In genomic region chr2:216370961-216371633, GRCh38 we compare ENCODE assay signal across 8 cellular contexts. TPM values are rescaled to one million over a fixed set of nuclear protein-coding genes. Genes with fewer than 3 reads are reported as not detected.
DNase-seq lines count a peak whose midpoint lies in the region; ATAC-seq and TF ChIP-seq lines count a peak whose summit lies in the region.

No MANE protein-coding gene starts in this region.

- no peak for ATAC-seq in activated naive CD8-positive, alpha-beta T cell treated with anti-CD3 and anti-CD28 coated beads, Interleukin-2, amount 50 U/mL, for 24 hours
- no peak for ATAC-seq in activated T-helper 17 cell treated with anti-CD3 and anti-CD28 coated beads, Interleukin-2, amount 50 U/mL, for 72 hours (replicated peaks)
- no peak for ATAC-seq in activated CD8-positive, alpha-beta T cell treated with anti-CD3 and anti-CD28 coated beads, Interleukin-2, amount 10 ng/mL, durations not matched to agents 7 days and 5 days
- ATAC-seq in upper lobe of right lung: no peak
- no peak for ATAC-seq in GM18505 (IDR thresholded peaks at IDR 0.05; ENCODE audit: unreplicated experiment)

- DNase-seq in activated naive CD8-positive, alpha-beta T cell treated with anti-CD3 and anti-CD28 coated beads, Interleukin-2, amount 50 U/mL, for 24 hours: no peak
- DNase-seq in suprapubic skin (ENCODE audit: low spot score in 2 of 2) (no peak), upper lobe of right lung (no peak)
- DNase-seq in activated CD8-positive, alpha-beta T cell treated with anti-CD3 and anti-CD28 coated beads, Interleukin-2, amount 10 ng/mL, durations not matched to agents 7 days and 5 days: no peak

- H3K4me3 ChIP-seq in iPS-18c (ENCODE audit: insufficient read depth, low read depth, low read length) (peak overlapping the region; percentile 67), suprapubic skin (peak overlapping the region; percentile 22), upper lobe of right lung (no peak overlapping the region)

- H3K4me1 ChIP-seq in suprapubic skin: peaks cover 18% of the 10 kb centered on the region
- H3K4me1 ChIP-seq in upper lobe of right lung: peaks cover 9% of the 10 kb centered on the region

- H3K36me3 ChIP-seq in suprapubic skin (no peaks in the 10 kb centered on the region), upper lobe of right lung (no peaks in the 10 kb centered on the region)

- no peaks in the 10 kb centered on the region for H3K9me3 Mint-ChIP-seq in activated naive CD8-positive, alpha-beta T cell (ENCODE audit: low read depth)
- no peaks in the 10 kb centered on the region for H3K9me3 Mint-ChIP-seq in activated naive CD8-positive, alpha-beta T cell treated with anti-CD3 and anti-CD28 coated beads, Interleukin-2, amount 50 U/mL, for 24 hours
- peaks cover 4% of the 10 kb centered on the region for H3K9me3 Mint-ChIP-seq in activated T-helper 17 cell treated with anti-CD3 and anti-CD28 coated beads, Interleukin-2, amount 50 U/mL, for 72 hours
- H3K9me3 Mint-ChIP-seq in activated CD8-positive, alpha-beta T cell treated with anti-CD3 and anti-CD28 coated beads, Interleukin-2, amount 10 ng/mL, durations not matched to agents 7 days and 5 days (ENCODE audit: insufficient read depth): no peaks in the 10 kb centered on the region

- CTCF ChIA-PET in activated CD8-positive, alpha-beta T cell treated with anti-CD3 and anti-CD28 coated beads, Interleukin-2, amount 10 ng/mL, durations not matched to agents 7 days and 5 days (lab: Charles Lee): no interaction called here

- intact Hi-C loops in upper lobe of right lung (cut with DNase I): no loop called here

- no peak for TF ChIP-seq POLR2A in suprapubic skin (IDR thresholded peaks at IDR 0.05)
- TF ChIP-seq POLR2A in GM18505 (IDR thresholded peaks at IDR 0.05; ENCODE audit: borderline replicate concordance, extremely low read depth, insufficient read depth, insufficient read length): no peak

- H3K27ac ChIP-seq in suprapubic skin: no peak overlapping the region
- no peak overlapping the region for H3K27ac ChIP-seq in upper lobe of right lung

- peaks cover 85% of the 10 kb centered on the region for H3K27me3 ChIP-seq in suprapubic skin
- H3K27me3 ChIP-seq in upper lobe of right lung: peaks cover 61% of the 10 kb centered on the region

- peaks cover 34% of the 10 kb centered on the region for H3K27me3 Mint-ChIP-seq in activated naive CD8-positive, alpha-beta T cell
- peaks cover 51% of the 10 kb centered on the region for H3K27me3 Mint-ChIP-seq in activated naive CD8-positive, alpha-beta T cell treated with anti-CD3 and anti-CD28 coated beads, Interleukin-2, amount 50 U/mL, for 24 hours
- peaks cover 59% of the 10 kb centered on the region for H3K27me3 Mint-ChIP-seq in activated T-helper 17 cell treated with anti-CD3 and anti-CD28 coated beads, Interleukin-2, amount 50 U/mL, for 72 hours
- peaks cover 63% of the 10 kb centered on the region for H3K27me3 Mint-ChIP-seq in activated CD8-positive, alpha-beta T cell treated with anti-CD3 and anti-CD28 coated beads, Interleukin-2, amount 10 ng/mL, durations not matched to agents 7 days and 5 days (ENCODE audit: low read depth)

- POLR2A ChIA-PET in activated CD8-positive, alpha-beta T cell treated with anti-CD3 and anti-CD28 coated beads, Interleukin-2, amount 10 ng/mL, durations not matched to agents 7 days and 5 days (lab: Charles Lee): no interaction called here

- 1% methylated on average over 17 of the region's 45 CpGs for WGBS in suprapubic skin

- H3K4me1 Mint-ChIP-seq in activated naive CD8-positive, alpha-beta T cell (ENCODE audit: low read depth): peaks cover 21% of the 10 kb centered on the region
- H3K4me1 Mint-ChIP-seq in activated naive CD8-positive, alpha-beta T cell treated with anti-CD3 and anti-CD28 coated beads, Interleukin-2, amount 50 U/mL, for 24 hours: peaks cover 20% of the 10 kb centered on the region
- H3K4me1 Mint-ChIP-seq in activated T-helper 17 cell treated with anti-CD3 and anti-CD28 coated beads, Interleukin-2, amount 50 U/mL, for 72 hours: peaks cover 19% of the 10 kb centered on the region
- H3K4me1 Mint-ChIP-seq in activated CD8-positive, alpha-beta T cell treated with anti-CD3 and anti-CD28 coated beads, Interleukin-2, amount 10 ng/mL, durations not matched to agents 7 days and 5 days (ENCODE audit: low read depth): peaks cover 14% of the 10 kb centered on the region

- no peaks in the 10 kb centered on the region for H3K9me3 ChIP-seq in iPS-18c (ENCODE audit: control insufficient read depth, insufficient read depth, low read length)
- no peaks in the 10 kb centered on the region for H3K9me3 ChIP-seq in suprapubic skin
- H3K9me3 ChIP-seq in upper lobe of right lung: no peaks in the 10 kb centered on the region

- no peaks in the 10 kb centered on the region for H3K36me3 Mint-ChIP-seq in activated naive CD8-positive, alpha-beta T cell
- H3K36me3 Mint-ChIP-seq in activated naive CD8-positive, alpha-beta T cell treated with anti-CD3 and anti-CD28 coated beads, Interleukin-2, amount 50 U/mL, for 24 hours (ENCODE audit: low read depth): no peaks in the 10 kb centered on the region
- H3K36me3 Mint-ChIP-seq in activated T-helper 17 cell treated with anti-CD3 and anti-CD28 coated beads, Interleukin-2, amount 50 U/mL, for 72 hours (ENCODE audit: low read depth): peaks cover 8% of the 10 kb centered on the region
- H3K36me3 Mint-ChIP-seq in activated CD8-positive, alpha-beta T cell treated with anti-CD3 and anti-CD28 coated beads, Interleukin-2, amount 10 ng/mL, durations not matched to agents 7 days and 5 days (ENCODE audit: low read depth): no peaks in the 10 kb centered on the region

- H3K4me3 Mint-ChIP-seq in activated naive CD8-positive, alpha-beta T cell: peak overlapping the region; percentile 38
- H3K4me3 Mint-ChIP-seq in activated naive CD8-positive, alpha-beta T cell treated with anti-CD3 and anti-CD28 coated beads, Interleukin-2, amount 50 U/mL, for 24 hours: no peak overlapping the region
- peak overlapping the region; percentile 48 for H3K4me3 Mint-ChIP-seq in activated T-helper 17 cell treated with anti-CD3 and anti-CD28 coated beads, Interleukin-2, amount 50 U/mL, for 72 hours
- no peak overlapping the region for H3K4me3 Mint-ChIP-seq in activated CD8-positive, alpha-beta T cell treated with anti-CD3 and anti-CD28 coated beads, Interleukin-2, amount 10 ng/mL, durations not matched to agents 7 days and 5 days

- H3K27ac Mint-ChIP-seq in activated naive CD8-positive, alpha-beta T cell: no peak overlapping the region
- H3K27ac Mint-ChIP-seq in activated naive CD8-positive, alpha-beta T cell treated with anti-CD3 and anti-CD28 coated beads, Interleukin-2, amount 50 U/mL, for 24 hours: no peak overlapping the region
- no peak overlapping the region for H3K27ac Mint-ChIP-seq in activated T-helper 17 cell treated with anti-CD3 and anti-CD28 coated beads, Interleukin-2, amount 50 U/mL, for 72 hours
- H3K27ac Mint-ChIP-seq in activated CD8-positive, alpha-beta T cell treated with anti-CD3 and anti-CD28 coated beads, Interleukin-2, amount 10 ng/mL, durations not matched to agents 7 days and 5 days: no peak overlapping the region

- no peak for TF ChIP-seq EP300 in suprapubic skin (IDR thresholded peaks at IDR 0.05)

- TF ChIP-seq CTCF in suprapubic skin (IDR thresholded peaks at IDR 0.05) (no peak), upper lobe of right lung (IDR thresholded peaks at IDR 0.05) (no peak)

RNA-seq across cellular contexts. Expression of gene MARCHF4, which starts 1.2 kb away (rescaled TPM):
- not detected for total RNA-seq in activated T-helper 17 cell treated with anti-CD3 and anti-CD28 coated beads, Interleukin-2, amount 50 U/mL, for 72 hours
- total RNA-seq in suprapubic skin: under 1 TPM in 2 of 4 donors, not detected in 2; 0.23 to 0.49 TPM
- total RNA-seq in activated CD8-positive, alpha-beta T cell treated with anti-CD3 and anti-CD28 coated beads, Interleukin-2, amount 10 ng/mL, durations not matched to agents 7 days and 5 days: not detected
- total RNA-seq in upper lobe of right lung: 0.09 TPM

RNA-seq across cellular contexts. Expression of gene SMARCAL1, which starts 41.2 kb away (rescaled TPM):
- total RNA-seq in activated T-helper 17 cell treated with anti-CD3 and anti-CD28 coated beads, Interleukin-2, amount 50 U/mL, for 72 hours: 10 to 100 TPM; 26.1 to 27.3 TPM
- total RNA-seq in suprapubic skin (10 to 100 TPM; 13.5 to 28.2 (median 20.6) TPM), upper lobe of right lung (16.7 TPM)
- 10 to 100 TPM; 26.8 to 29.9 TPM for total RNA-seq in activated CD8-positive, alpha-beta T cell treated with anti-CD3 and anti-CD28 coated beads, Interleukin-2, amount 10 ng/mL, durations not matched to agents 7 days and 5 days

Comparison
In these comparisons a context has a peak if more than half of its experiments do, and no peak if none do; other contexts are left out.
1. H3K4me3 Mint-ChIP-seq: peak in activated naive CD8-positive, alpha-beta T cell (single experiment) and activated T-helper 17 cell treated with anti-CD3 and anti-CD28 coated beads, Interleukin-2, amount 50 U/mL, for 72 hours (single experiment); none in activated naive CD8-positive, alpha-beta T cell treated with anti-CD3 and anti-CD28 coated beads, Interleukin-2, amount 50 U/mL, for 24 hours (single experiment) and activated CD8-positive, alpha-beta T cell treated with anti-CD3 and anti-CD28 coated beads, Interleukin-2, amount 10 ng/mL, durations not matched to agents 7 days and 5 days (single experiment).